In genomic region chr5:99059685-99060084, GRCh38 we compare ENCODE assay signal across 13 cellular contexts.
DNase-seq lines count a peak whose midpoint lies in the region; ATAC-seq, FAIRE-seq and TF ChIP-seq lines count a peak whose summit lies in the region.
"Had no signal": no experiment of that assay in that cellular context is flagged by ENCODE, and none has a peak within 500 bp of the region (broad histone marks: within the 10 kb centered on the region; RNA-seq: fewer than 3 reads in every experiment).

No MANE protein-coding gene starts in this region.

- no peak for FAIRE-seq in GM12878 (lab: Jason Lieb, UNC)

- no peak for TF ChIP-seq CTCF in GM12878 (IDR thresholded peaks at IDR 0.05 in 2 of 3, conservative IDR thresholded peaks at IDR 0.05 in 1 of 3; ENCODE audit: control insufficient read depth in 2 of 3, extremely low read depth in 1 of 3, insufficient read depth in 1 of 3, low read depth in 3 of 3, low read length in 3 of 3)
- TF ChIP-seq CTCF in left ventricle myocardium inferior (IDR thresholded peaks at IDR 0.05; ENCODE audit: borderline replicate concordance): no peak

- H3K9ac ChIP-seq in GM12878 (ENCODE audit: control insufficient read depth, insufficient read depth, low read length): no peak overlapping the region
- H3K9ac ChIP-seq: BLaER1 had no signal

- RAD21 ChIA-PET in GM12878 (lab: Charles Lee; ENCODE audit: unreplicated experiment): interaction anchor here (1.0 to 4.7 kb wide), 12 partner anchors 9 to 290 kb away, joined by 3 to 38 read pairs (median 6); no protein-coding TSS in a partner anchor

- POLR2A ChIA-PET in GM12878 (lab: Charles Lee): interaction anchor here (0.7 to 1.6 kb wide), 2 partner anchors 11 to 147 kb away, joined by 3 read pairs; no protein-coding TSS in a partner anchor

- H3K4me3 ChIP-seq in GM12878: no peak overlapping the region
- no peak overlapping the region for H3K4me3 ChIP-seq in left ventricle myocardium inferior
- H3K4me3 ChIP-seq: BLaER1, heart left ventricle, vagina had no signal

- intact Hi-C loops in GM12878 (cut with micrococcal nuclease; ENCODE audit: unreplicated experiment): loop anchor here (1.0 to 2.0 kb wide), 4 partner anchors 26 to 291 kb away; no protein-coding TSS in a partner anchor
- intact Hi-C loops in left ventricle myocardium inferior (cut with micrococcal nuclease): no loop called here

- H3K27ac ChIP-seq in GM12878 (ENCODE audit: control insufficient read depth, insufficient read depth): no peak overlapping the region
- no peak overlapping the region for H3K27ac ChIP-seq in left ventricle myocardium inferior (replicated peaks)
- H3K27ac ChIP-seq: BLaER1, heart left ventricle, vagina had no signal

- H3K27me3 ChIP-seq in GM12878 (replicated peaks in 1 of 2; ENCODE audit: control insufficient read depth in 2 of 2, insufficient read depth in 2 of 2, low read length in 1 of 2): no peaks in the 10 kb centered on the region
- no peaks in the 10 kb centered on the region for H3K27me3 ChIP-seq in left ventricle myocardium inferior (ENCODE audit: low read depth)
- H3K27me3 ChIP-seq: BLaER1, heart left ventricle, vagina had no signal

- H3K9me3 ChIP-seq in GM12878 (replicated peaks; ENCODE audit: control insufficient read depth, insufficient read depth, low read length) (no peaks in the 10 kb centered on the region), left ventricle myocardium inferior (replicated peaks) (no peaks in the 10 kb centered on the region)
- H3K9me3 ChIP-seq: BLaER1, heart left ventricle, vagina had no signal

- TF ChIP-seq POLR2A in GM12878 (IDR thresholded peaks at IDR 0.05; ENCODE audit: low read depth, low read length): no peak

- peak; percentile 29 to 41; a peak in 1 of 4 replicates for TF ChIP-seq EP300 in GM12878 (IDR thresholded peaks at IDR 0.05; ENCODE audit: borderline replicate concordance in 1 of 2, control insufficient read depth in 1 of 2, low read depth in 2 of 2, low read length in 2 of 2)

- BruUV-seq in GM12878 (replicated peaks; lab: Mats Ljungman, UMichigan): no TSS peak

- H2AFZ ChIP-seq in GM12878 (ENCODE audit: control insufficient read depth, low read depth, low read length): no peak overlapping the region

- no peak for DNase-seq in GM12878 (ENCODE audit: low read depth, low spot score)
- no peak for DNase-seq in left ventricle myocardium inferior
- DNase-seq in D341Med (ENCODE audit: low spot score): no peak
- no peak for DNase-seq in stimulated activated naive CD4-positive, alpha-beta T cell treated with Interleukin-2 at 50 U/mL for 16 hours (lab: John Stamatoyannopoulos, UW)
- DNase-seq in COLO668 (lab: John Stamatoyannopoulos, UW; ENCODE audit: unreplicated experiment): no peak
- DNase-seq: NCI-H510A had no signal

- peak; percentile 82 for ATAC-seq in GM18867 (IDR thresholded peaks at IDR 0.05; ENCODE audit: unreplicated experiment)
- ATAC-seq in GM21576 (IDR thresholded peaks at IDR 0.05; ENCODE audit: unreplicated experiment): peak; percentile 75
- ATAC-seq in HG03095 (IDR thresholded peaks at IDR 0.05; ENCODE audit: unreplicated experiment): peak; percentile 68
- ATAC-seq in GM12878: peak; percentile 70
- ATAC-seq: heart left ventricle, Right ventricle myocardium inferior had no signal

- CTCF ChIA-PET in GM12878 (lab: Yijun Ruan, JAX): interaction anchor here (0.6 to 6.5 kb wide), 25 partner anchors 10 to 1829 kb away, joined by 3 to 45 read pairs (median 4); no protein-coding TSS in a partner anchor

- H3K4me1 ChIP-seq in GM12878 (ENCODE audit: control insufficient read depth, insufficient read depth, low read length) (peaks cover 21% of the 10 kb centered on the region), left ventricle myocardium inferior (peaks cover 6% of the 10 kb centered on the region)

- SMC1A ChIA-PET in GM12878 (lab: Charles Lee; ENCODE audit: uncharacterized antibody, unreplicated experiment): interaction anchor here (0.9 to 4.8 kb wide), 16 partner anchors 10 to 290 kb away, joined by 3 to 41 read pairs (median 8); no protein-coding TSS in a partner anchor

- in situ Hi-C loops in GM12878 (cut with MboI): no loop called here

- H3K4me2 ChIP-seq in GM12878 (ENCODE audit: control insufficient read depth, insufficient read depth): no peak overlapping the region
- H3K4me2 ChIP-seq: BLaER1 had no signal

- H3K79me2 ChIP-seq in GM12878 (ENCODE audit: control insufficient read depth, insufficient read depth, low read length): no peaks in the 10 kb centered on the region

- H4K20me1 ChIP-seq in GM12878 (ENCODE audit: control insufficient read depth, insufficient read depth): no peaks in the 10 kb centered on the region
- H4K20me1 ChIP-seq: BLaER1 had no signal

- TF ChIP-seq RAD21 in GM12878 (IDR thresholded peaks at IDR 0.05; ENCODE audit: insufficient read depth, low read depth, low read length): no peak

- H3K36me3 ChIP-seq in GM12878 (ENCODE audit: control insufficient read depth in 2 of 2, insufficient read depth in 2 of 2, low read length in 1 of 2) (no peaks in the 10 kb centered on the region), left ventricle myocardium inferior (no peaks in the 10 kb centered on the region)
- H3K36me3 ChIP-seq: BLaER1, heart left ventricle, vagina had no signal

TF ChIP-seq in GM12878, 131 proteins besides CTCF, POLR2A, EP300 and RAD21:
- TF ChIP-seq NKRF (conservative IDR thresholded peaks at IDR 0.05): no peak
- peak; percentile 68 for TF ChIP-seq RAD51 (IDR thresholded peaks at IDR 0.05)
- no peak for TF ChIP-seq RELB (IDR thresholded peaks at IDR 0.05; ENCODE audit: low read depth)
- peak; percentile 63 for TF ChIP-seq MEF2A (IDR thresholded peaks at IDR 0.05; ENCODE audit: insufficient read depth, low read depth, low read length)
- no peak for TF ChIP-seq MXI1 (IDR thresholded peaks at IDR 0.05; ENCODE audit: low read depth, low read length)
- TF ChIP-seq BACH1 (IDR thresholded peaks at IDR 0.05; ENCODE audit: borderline replicate concordance): no peak
- TF ChIP-seq JUNB (IDR thresholded peaks at IDR 0.05): 0 out of 2 replicates have a peak, but pooled peaks have one; percentile 29
- peak; percentile 51 for TF ChIP-seq MEF2B (IDR thresholded peaks at IDR 0.05; ENCODE audit: partially characterized antibody, poor library complexity, severe bottlenecking)
- peak; percentile 36; the same call in 1 of the 2 replicates for TF ChIP-seq NR2C1 (IDR thresholded peaks at IDR 0.05)
- no peak for TF ChIP-seq PAX8 (IDR thresholded peaks at IDR 0.05)
- peak; percentile 27; the same call in 1 of the 2 replicates for TF ChIP-seq NFIC (IDR thresholded peaks at IDR 0.05; ENCODE audit: low read depth, low read length)
- no peak for TF ChIP-seq CBX3 (IDR thresholded peaks at IDR 0.05; ENCODE audit: borderline replicate concordance, low read depth)
- TF ChIP-seq ZNF384 (IDR thresholded peaks at IDR 0.05; ENCODE audit: borderline replicate concordance, low read depth, low read length): peak; percentile 79; the same call in 1 of the 2 replicates
- TF ChIP-seq CEBPB (IDR thresholded peaks at IDR 0.05; ENCODE audit: borderline replicate concordance in 1 of 2, low read depth in 2 of 2, low read length in 2 of 2): no peak
- peak; percentile 19; the same call in 1 of the 2 replicates for TF ChIP-seq PKNOX1 (IDR thresholded peaks at IDR 0.05)
- no peak for TF ChIP-seq ZNF207 (IDR thresholded peaks at IDR 0.05; ENCODE audit: borderline replicate concordance)
